ENCODE assay signal across 8 cellular contexts in the genomic region with DNA sequence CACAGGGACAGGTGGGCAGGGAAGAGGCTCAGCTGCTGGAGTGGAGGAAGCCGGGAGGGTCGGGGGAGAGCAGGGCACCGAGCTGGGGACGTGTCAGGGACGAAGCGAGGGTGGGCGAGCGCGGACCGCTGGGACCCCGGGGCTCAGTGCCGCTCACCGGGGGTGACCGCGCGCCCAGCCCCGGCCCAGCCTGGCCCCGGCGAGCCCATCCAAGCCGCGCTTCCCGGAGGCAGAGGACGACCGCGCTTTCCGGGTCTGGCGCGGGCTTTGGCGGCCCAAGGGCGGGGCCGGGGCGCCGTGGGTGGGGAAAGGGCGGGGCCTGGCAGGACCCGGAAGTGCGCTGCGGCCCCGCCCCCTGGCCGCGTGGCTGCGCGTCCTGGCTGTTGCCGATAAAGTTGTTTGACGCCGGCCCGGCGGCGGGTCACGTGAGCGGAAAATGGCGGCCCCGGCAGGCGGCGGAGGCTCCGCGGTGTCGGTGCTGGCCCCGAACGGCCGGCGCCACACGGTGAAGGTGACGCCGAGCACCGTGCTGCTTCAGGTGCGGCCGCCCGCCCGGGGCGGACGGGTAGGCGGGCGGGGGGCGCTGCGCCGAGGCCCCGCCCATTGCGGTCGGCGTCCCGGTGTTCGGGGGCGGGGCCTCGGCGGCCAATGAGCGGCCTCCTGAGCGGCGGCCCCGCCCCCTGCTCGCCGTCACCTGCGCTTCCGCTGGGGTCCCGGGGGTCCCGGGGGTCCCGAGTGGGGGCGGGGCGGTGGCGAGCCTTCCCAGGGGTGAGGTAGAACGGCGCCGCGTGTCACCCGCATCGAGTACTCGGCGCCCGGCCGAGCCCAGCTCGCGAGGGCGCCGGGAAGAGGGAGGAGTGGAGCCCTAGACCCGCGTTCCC. TPM values are rescaled to one million over a fixed set of nuclear protein-coding genes. Genes with fewer than 3 reads are reported as not detected.
A peak's percentile ranks its signal among the peaks of the same experiment; 100 is the strongest.
DNase-seq lines count a peak whose midpoint lies in the region; ATAC-seq and TF ChIP-seq lines count a peak whose summit lies in the region.

TSS of gene ASPSCR1 (plus strand) at position 419 of the 881 bp plus-strand sequence. CDS start at position 437, 18 bp downstream.

- H3K9me3 ChIP-seq in ectodermal cell (ENCODE audit: control insufficient read depth, low read length) (no peaks in the 10 kb centered on the region), lung (ENCODE audit: control insufficient read depth in 2 of 2, insufficient read depth in 1 of 2, low read length in 1 of 2) (no peaks in the 10 kb centered on the region)

- peaks cover 6% of the 10 kb centered on the region for H3K36me3 ChIP-seq in ectodermal cell (ENCODE audit: control insufficient read depth, insufficient read depth, low read length)
- no peaks in the 10 kb centered on the region for H3K36me3 ChIP-seq in lung (ENCODE audit: control insufficient read depth in 2 of 2, insufficient read depth in 2 of 2, low read length in 2 of 2)

- CTCF ChIA-PET in activated CD8-positive, alpha-beta T cell treated with anti-CD3 and anti-CD28 coated beads for 36 hours (lab: Charles Lee) = interaction anchor here (1.5 to 3.2 kb wide), 2 partner anchors 17 to 53 kb away, joined by 4 to 12 read pairs; no protein-coding TSS in a partner anchor

- 0% methylated on average over 115 of the region's 115 CpGs for WGBS in ectodermal cell, 2 experiments
- 0 to 1% methylated on average over 48 to 115 of the region's 115 CpGs for WGBS in lung, 2 donors

- H3K4me3 Mint-ChIP-seq in activated CD8-positive, alpha-beta T cell treated with anti-CD3 and anti-CD28 coated beads for 36 hours = peak within 1 kb of the TSS; percentile 96

- H3K4me3 ChIP-seq in ectodermal cell (ENCODE audit: insufficient read depth, low read depth, low read length) (peak within 1 kb of the TSS; percentile 89), lung (peak within 1 kb of the TSS; percentile 79)

- H3K27ac ChIP-seq in ectodermal cell (ENCODE audit: insufficient read depth, low read depth, low read length, poor library complexity, severe bottlenecking) (peak within 1 kb of the TSS; percentile 85), lung (ENCODE audit: low read depth in 1 of 2, low read length in 1 of 2) (peak within 1 kb of the TSS; percentile 95 to 99)

- peaks cover 1% of the 10 kb centered on the region for H3K9me3 Mint-ChIP-seq in activated CD8-positive, alpha-beta T cell treated with anti-CD3 and anti-CD28 coated beads for 36 hours

- intact Hi-C loops in activated CD8-positive, alpha-beta T cell treated with anti-CD3 and anti-CD28 coated beads for 36 hours (cut with micrococcal nuclease) = no loop called here

- peak; percentile 81 for ATAC-seq in GM19328 (IDR thresholded peaks at IDR 0.05; ENCODE audit: unreplicated experiment)
- peak; percentile 80 for ATAC-seq in HG03460 (IDR thresholded peaks at IDR 0.05; ENCODE audit: unreplicated experiment)
- peak; percentile 90 for ATAC-seq in activated CD8-positive, alpha-beta T cell treated with anti-CD3 and anti-CD28 coated beads for 36 hours
- ATAC-seq in lung (ENCODE audit: insufficient read depth, low FRiP score) = peak; percentile 95

- H3K27ac Mint-ChIP-seq in activated CD8-positive, alpha-beta T cell treated with anti-CD3 and anti-CD28 coated beads for 36 hours = peak within 1 kb of the TSS; percentile 99

- DNase-seq in C1 segment of cervical spinal cord (lab: John Stamatoyannopoulos, UW) (peak; percentile 36 to 91 (median 78)), NCI-H82 (lab: John Stamatoyannopoulos, UW) (peak; percentile 93), lung (ENCODE audit: low spot score) (peak; percentile 89)
- DNase-seq in activated CD8-positive, alpha-beta T cell treated with anti-CD3 and anti-CD28 coated beads for 36 hours = peak; percentile 92
- peak; percentile 75 to 90 (median 86) for DNase-seq in stimulated activated CD4-positive, alpha-beta T cell treated with anti-CD3 and anti-CD28 coated beads, TNF-alpha, amount 100 ng/mL, for 1 hour (ENCODE audit: low read depth in 3 of 3, low spot score in 1 of 3)

- peaks cover 19% of the 10 kb centered on the region for H3K4me1 Mint-ChIP-seq in activated CD8-positive, alpha-beta T cell treated with anti-CD3 and anti-CD28 coated beads for 36 hours (ENCODE audit: low read depth)

- H3K27me3 Mint-ChIP-seq in activated CD8-positive, alpha-beta T cell treated with anti-CD3 and anti-CD28 coated beads for 36 hours = no peaks in the 10 kb centered on the region

- peaks cover 6% of the 10 kb centered on the region for H3K36me3 Mint-ChIP-seq in activated CD8-positive, alpha-beta T cell treated with anti-CD3 and anti-CD28 coated beads for 36 hours (ENCODE audit: low read depth)

- H3K4me1 ChIP-seq in ectodermal cell (ENCODE audit: control insufficient read depth, insufficient read depth, low read length) (peaks cover 3% of the 10 kb centered on the region), lung (ENCODE audit: control insufficient read depth in 2 of 2, insufficient read depth in 2 of 2, low read length in 2 of 2) (peaks cover 0 to 16% of the 10 kb centered on the region in 2 donors)

- H3K27me3 ChIP-seq in ectodermal cell (ENCODE audit: control insufficient read depth, insufficient read depth, low read length, poor library complexity, severe bottlenecking) = peaks cover 24% of the 10 kb centered on the region
- no peaks in the 10 kb centered on the region for H3K27me3 ChIP-seq in lung (ENCODE audit: control insufficient read depth, insufficient read depth)

- no peak for TF ChIP-seq CTCF in activated CD8-positive, alpha-beta T cell treated with anti-CD3 and anti-CD28 coated beads for 36 hours (IDR thresholded peaks at IDR 0.05)
- no peak for TF ChIP-seq CTCF in lung (IDR thresholded peaks at IDR 0.05; ENCODE audit: control extremely low read depth, extremely low read depth)

- POLR2A ChIA-PET in activated CD8-positive, alpha-beta T cell treated with anti-CD3 and anti-CD28 coated beads for 36 hours (lab: Charles Lee) = interaction anchor here (1.1 to 2.3 kb wide), 5 partner anchors 10 to 50 kb away, joined by 3 to 22 read pairs (median 3); partner anchors contain the start of gene MAFG

RNA-seq across cellular contexts. Expression of gene ASPSCR1, which starts in this region (rescaled TPM):
- 10 to 100 TPM; 18.7 to 24.5 TPM for total RNA-seq in activated CD8-positive, alpha-beta T cell treated with anti-CD3 and anti-CD28 coated beads for 36 hours
- 48.6 TPM for polyA plus RNA-seq in ectodermal cell (2013, experiment 1 of 4)
- 47.6 TPM for polyA plus RNA-seq in ectodermal cell (2013, experiment 2 of 4)
- polyA plus RNA-seq in ectodermal cell (2013, experiment 3 of 4) = 31.3 TPM
- polyA plus RNA-seq in ectodermal cell (2013, experiment 4 of 4) = 32.9 TPM
- total RNA-seq in lung = 10 to 100 TPM; 22.9 to 55.3 TPM
- polyA plus RNA-seq in lung = 10 to 100 TPM; 29.5 to 68.6 TPM

Comparison
In these comparisons a context has a peak if more than half of its experiments do, and no peak if none do; other contexts are left out.
1. Peak in every context shown above with its lines: DNase-seq, ATAC-seq, H3K4me3 ChIP-seq and H3K27ac ChIP-seq.